ENCODE assay signal across 10 cellular contexts in the genomic region with DNA sequence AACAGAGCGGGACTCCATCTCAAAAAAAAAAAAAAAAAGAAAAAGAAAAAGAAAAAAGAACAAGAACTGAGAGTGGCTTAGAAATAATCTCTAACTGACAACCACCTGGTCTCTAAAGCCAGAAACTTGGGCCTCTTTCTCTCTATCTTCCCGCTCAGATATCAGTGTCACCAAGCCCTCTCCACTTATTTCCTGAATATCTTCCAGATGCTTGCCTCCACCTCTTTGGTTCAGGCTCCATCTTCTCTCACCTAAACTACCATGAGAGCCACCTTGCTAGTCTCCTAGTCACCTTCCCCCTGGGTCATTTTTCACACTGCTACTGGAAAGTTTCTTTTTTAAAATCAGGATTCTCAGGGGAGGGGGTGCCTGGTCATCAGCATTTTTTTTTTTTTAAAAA. TPM values are rescaled to one million over a fixed set of nuclear protein-coding genes. Genes with fewer than 3 reads are reported as not detected.
DNase-seq lines count a peak whose midpoint lies in the region; ATAC-seq and TF ChIP-seq lines count a peak whose summit lies in the region.
"Had no signal": no experiment of that assay in that cellular context is flagged by ENCODE, and none has a peak within 500 bp of the region (broad histone marks: within the 10 kb centered on the region; RNA-seq: fewer than 3 reads in every experiment).

No MANE protein-coding gene starts in this region.

- ATAC-seq in lower lobe of right lung = no peak
- ATAC-seq in GM21576 (IDR thresholded peaks at IDR 0.05; ENCODE audit: unreplicated experiment) = no peak

- DNase-seq in A673 (ENCODE audit: low spot score) (no peak), GM12864 (ENCODE audit: low read depth) (no peak), lower lobe of right lung (no peak), NCI-H128 (lab: John Stamatoyannopoulos, UW; ENCODE audit: unreplicated experiment) (no peak), NCI-H345 treated with DMSO at 0.1 percent for 48 hours (lab: John Stamatoyannopoulos, UW; ENCODE audit: unreplicated experiment) (no peak)
- no peak for DNase-seq in activated CD4-positive, alpha-beta memory T cell treated with anti-CD3 and anti-CD28 coated beads for 36 hours
- DNase-seq in stimulated activated CD4-positive, alpha-beta T cell treated with anti-CD3 and anti-CD28 coated beads, Interleukin-1b, Interleukin-23, amount 100 ng/mL, for 48 hours = no peak
- DNase-seq: hippocampal formation, NCI-H187 treated with DMSO at 0.1 percent for 48 hours had no signal

- TF ChIP-seq CTCF in A673 (conservative IDR thresholded peaks at IDR 0.05; ENCODE audit: low read depth, low read length) (no peak), GM12864 (IDR thresholded peaks at IDR 0.05; ENCODE audit: low read depth, low read length, missing control alignments) (no peak), lower lobe of right lung (IDR thresholded peaks at IDR 0.05) (no peak)

- CTCF ChIA-PET in A673 (lab: Charles Lee) = no interaction called here
- CTCF ChIA-PET in activated CD4-positive, alpha-beta memory T cell treated with anti-CD3 and anti-CD28 coated beads for 36 hours (lab: Charles Lee) = interaction anchor here (1.8 to 2.8 kb wide), 3 partner anchors 36 to 111 kb away, joined by 6 to 10 read pairs (median 7); a partner anchor contains a TSS

- H3K27ac Mint-ChIP-seq in activated CD4-positive, alpha-beta memory T cell treated with anti-CD3 and anti-CD28 coated beads for 36 hours = peak overlapping the region; percentile 73

- H3K9me3 ChIP-seq in A673 (ENCODE audit: low read depth, low read length, poor library complexity, severe bottlenecking) (no peaks in the 10 kb centered on the region), lower lobe of right lung (no peaks in the 10 kb centered on the region)

- peaks cover 20% of the 10 kb centered on the region for H3K36me3 ChIP-seq in A673 (ENCODE audit: insufficient read depth, low read length, poor library complexity, severe bottlenecking)
- H3K36me3 ChIP-seq in lower lobe of right lung = peaks cover 31% of the 10 kb centered on the region

- peaks cover 55% of the 10 kb centered on the region for H3K4me1 Mint-ChIP-seq in activated CD4-positive, alpha-beta memory T cell treated with anti-CD3 and anti-CD28 coated beads for 36 hours (ENCODE audit: low read depth)

- no peaks in the 10 kb centered on the region for H3K27me3 Mint-ChIP-seq in activated CD4-positive, alpha-beta memory T cell treated with anti-CD3 and anti-CD28 coated beads for 36 hours

- peak overlapping the region; percentile 96 for H3K4me3 Mint-ChIP-seq in activated CD4-positive, alpha-beta memory T cell treated with anti-CD3 and anti-CD28 coated beads for 36 hours

- peak overlapping the region; percentile 7 for H3K4me3 ChIP-seq in A673 (ENCODE audit: low read depth, low read length, poor library complexity, severe bottlenecking)
- peak overlapping the region; percentile 94 for H3K4me3 ChIP-seq in GM12864 (ENCODE audit: low read depth, low read length)
- H3K4me3 ChIP-seq in lower lobe of right lung = peak overlapping the region; percentile 81

- no peak overlapping the region for H3K27ac ChIP-seq in A673 (ENCODE audit: low read depth, low read length, poor library complexity, severe bottlenecking)
- H3K27ac ChIP-seq in lower lobe of right lung = no peak overlapping the region

- H3K27me3 ChIP-seq in A673 (replicated peaks; ENCODE audit: insufficient read depth, low read depth, low read length, poor library complexity) (no peaks in the 10 kb centered on the region), lower lobe of right lung (ENCODE audit: low read depth) (no peaks in the 10 kb centered on the region)

- peaks cover 3% of the 10 kb centered on the region for H3K9me3 Mint-ChIP-seq in activated CD4-positive, alpha-beta memory T cell treated with anti-CD3 and anti-CD28 coated beads for 36 hours

- POLR2A ChIA-PET in A673 (lab: Charles Lee; ENCODE audit: low non-redundant PET) = no interaction called here
- POLR2A ChIA-PET in activated CD4-positive, alpha-beta memory T cell treated with anti-CD3 and anti-CD28 coated beads for 36 hours (lab: Charles Lee) = interaction anchor here (2.6 to 2.8 kb wide), 2 partner anchors 19 to 50 kb away, joined by 18 to 20 read pairs; a partner anchor contains a TSS

- intact Hi-C loops in A673 (cut with micrococcal nuclease; ENCODE audit: unreplicated experiment) (no loop called here), lower lobe of right lung (cut with DNase I) (no loop called here)
- intact Hi-C loops in activated CD4-positive, alpha-beta memory T cell treated with anti-CD3 and anti-CD28 coated beads for 36 hours (cut with micrococcal nuclease) = no loop called here

- H3K4me1 ChIP-seq in A673 (ENCODE audit: insufficient read depth, low read length, poor library complexity, severe bottlenecking) = peaks cover 11% of the 10 kb centered on the region
- H3K4me1 ChIP-seq in lower lobe of right lung = peaks cover 28% of the 10 kb centered on the region

- BruUV-seq in A673 (replicated peaks; lab: Mats Ljungman, UMichigan) = no TSS peak

- peaks cover 40% of the 10 kb centered on the region for H3K36me3 Mint-ChIP-seq in activated CD4-positive, alpha-beta memory T cell treated with anti-CD3 and anti-CD28 coated beads for 36 hours

RNA-seq across cellular contexts. Expression of a gene that starts 1.8 kb away (rescaled TPM):
- total RNA-seq in A673 (2021) (46.9 and 55.5 TPM in 2 replicates), lower lobe of right lung (48.9 TPM)
- total RNA-seq in activated CD4-positive, alpha-beta memory T cell treated with anti-CD3 and anti-CD28 coated beads for 36 hours = 10 to 100 TPM; 23.7 to 26.7 TPM

RNA-seq across cellular contexts. Expression of a gene that starts 8.4 kb away (rescaled TPM):
- 0.70 and 0.75 TPM in 2 replicates for total RNA-seq in A673 (2021)
- under 1 TPM in 1 of 2 experiments, not detected in 1; 0.50 TPM for total RNA-seq in activated CD4-positive, alpha-beta memory T cell treated with anti-CD3 and anti-CD28 coated beads for 36 hours
- total RNA-seq in lower lobe of right lung = 0.74 TPM

RNA-seq across cellular contexts. Expression of a gene that starts 8.4 kb away (rescaled TPM):
- 150 and 157 TPM in 2 replicates for total RNA-seq in A673 (2021)
- total RNA-seq in activated CD4-positive, alpha-beta memory T cell treated with anti-CD3 and anti-CD28 coated beads for 36 hours = 10 to 100 TPM; 69.5 to 72.6 TPM
- 18.3 TPM for total RNA-seq in lower lobe of right lung

RNA-seq across cellular contexts. Expression of a gene that starts 16.2 kb away (rescaled TPM):
- 51.9 and 56.7 TPM in 2 replicates for total RNA-seq in A673 (2021)
- total RNA-seq in activated CD4-positive, alpha-beta memory T cell treated with anti-CD3 and anti-CD28 coated beads for 36 hours = 10 to 100 TPM; 79.0 to 84.6 TPM
- total RNA-seq in lower lobe of right lung = 41.9 TPM

RNA-seq across cellular contexts. Expression of a gene that starts 18.8 kb away (rescaled TPM):
- total RNA-seq in A673 (2021) (21.3 and 22.4 TPM in 2 replicates), lower lobe of right lung (13.3 TPM)
- total RNA-seq in activated CD4-positive, alpha-beta memory T cell treated with anti-CD3 and anti-CD28 coated beads for 36 hours = 10 to 100 TPM; 14.2 to 15.8 TPM

Comparison
In these comparisons a context has a peak if more than half of its experiments do, and no peak if none do; other contexts are left out.
1. H3K4me3 ChIP-seq: peak in every context shown above with its lines; median percentile 94 in GM12864; 81 in lower lobe of right lung; 7 in A673.